Comparison of ENCODE assay signal across 8 cellular contexts in the genomic region with DNA sequence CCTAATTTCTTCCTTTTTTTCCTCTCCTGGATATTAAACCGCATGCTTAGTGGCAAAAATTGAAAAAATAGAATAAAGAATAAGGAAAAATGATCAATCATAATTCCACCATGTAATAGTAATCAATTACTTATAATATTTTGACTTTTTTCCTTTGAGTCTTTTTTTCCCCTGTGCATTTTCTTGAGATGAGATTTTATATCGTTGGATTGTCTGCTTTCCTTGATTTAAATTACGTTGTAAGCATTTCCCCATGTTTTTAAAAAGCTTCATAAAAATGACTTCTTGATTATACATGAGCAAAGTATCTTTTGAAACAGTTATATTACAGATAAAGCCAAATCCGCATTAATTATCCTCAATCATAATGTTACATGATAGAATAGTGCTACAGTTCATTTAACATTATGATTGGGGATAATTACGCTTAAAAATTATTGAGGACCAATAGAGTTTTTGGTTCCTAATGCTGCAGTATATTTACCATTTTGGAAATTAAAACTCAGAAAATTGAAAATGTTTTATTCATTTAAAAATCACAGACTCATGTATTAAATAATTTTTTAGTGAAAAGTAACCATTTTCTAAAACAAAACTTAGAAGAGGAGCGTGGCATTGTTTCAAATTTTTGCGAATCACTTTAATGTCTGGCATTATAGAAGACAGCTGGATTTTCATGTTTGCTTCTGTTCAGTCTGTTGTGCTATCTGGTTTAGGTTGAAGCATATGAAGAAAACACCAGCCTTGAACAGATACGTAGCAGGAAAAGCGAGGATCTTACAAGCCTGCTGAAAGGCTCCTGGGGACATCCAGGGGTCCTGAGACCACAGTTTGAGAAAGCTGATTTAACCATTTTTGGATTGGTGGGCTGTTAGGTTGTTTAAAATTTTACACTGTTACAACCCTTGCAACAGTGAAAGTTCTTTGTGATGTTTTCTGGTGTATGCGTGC. TPM values are rescaled to one million over a fixed set of nuclear protein-coding genes. Genes with fewer than 3 reads are reported as not detected.
DNase-seq lines count a peak whose midpoint lies in the region; ATAC-seq and TF ChIP-seq lines count a peak whose summit lies in the region.

No MANE protein-coding gene starts in this region.

- no peak for DNase-seq in left ventricle myocardium inferior
- no peak for DNase-seq in left ventricle myocardium superior
- DNase-seq in astrocyte of the hippocampus (ENCODE audit: low read depth, low spot score), result peak; percentile 23
- no peak for DNase-seq in memory B cell (ENCODE audit: low spot score in 2 of 2)
- DNase-seq in vagina (ENCODE audit: extremely low spot score in 2 of 2), result no peak
- DNase-seq in NCI-H345 treated with DMSO at 0.1 percent for 48 hours (lab: John Stamatoyannopoulos, UW; ENCODE audit: unreplicated experiment), result no peak
- DNase-seq in stimulated activated CD8-positive, alpha-beta memory T cell treated with anti-CD3 and anti-CD28 coated beads, Interleukin-4, amount 100 ng/mL, for 48 hours, result no peak
- DNase-seq in SHP77 (lab: John Stamatoyannopoulos, UW), result no peak

- H3K27ac Mint-ChIP-seq in memory B cell, result peak overlapping the region; percentile 97

- no peak for ATAC-seq in left ventricle myocardium superior
- ATAC-seq in memory B cell (ENCODE audit: low read depth), result no peak

- peaks cover 4% of the 10 kb centered on the region for H3K36me3 Mint-ChIP-seq in memory B cell

- TF ChIP-seq CTCF in left ventricle myocardium inferior (IDR thresholded peaks at IDR 0.05; ENCODE audit: borderline replicate concordance) (no peak), vagina (IDR thresholded peaks at IDR 0.05) (no peak)

- no peaks in the 10 kb centered on the region for H3K27me3 ChIP-seq in left ventricle myocardium inferior (ENCODE audit: low read depth)
- no peaks in the 10 kb centered on the region for H3K27me3 ChIP-seq in vagina

- H3K9me3 ChIP-seq in left ventricle myocardium inferior (replicated peaks), result no peaks in the 10 kb centered on the region
- no peaks in the 10 kb centered on the region for H3K9me3 ChIP-seq in vagina

- H3K4me3 Mint-ChIP-seq in memory B cell, result peak overlapping the region; percentile 96

- intact Hi-C loops in left ventricle myocardium inferior (cut with micrococcal nuclease), result no loop called here
- intact Hi-C loops in left ventricle myocardium superior (cut with micrococcal nuclease), result no loop called here
- intact Hi-C loops in vagina (cut with DNase I), result loop anchor here (5.0 kb wide), 1 partner anchor 152 kb away; the partner anchor contains the start of gene SERINC5

- H3K27ac ChIP-seq in left ventricle myocardium inferior (replicated peaks), result peak overlapping the region; percentile 96
- peak overlapping the region; percentile 97 for H3K27ac ChIP-seq in vagina

- no peaks in the 10 kb centered on the region for H3K36me3 ChIP-seq in left ventricle myocardium inferior
- H3K36me3 ChIP-seq in vagina, result no peaks in the 10 kb centered on the region

- no peak for TF ChIP-seq POLR2A in vagina (IDR thresholded peaks at IDR 0.05)

- no peaks in the 10 kb centered on the region for H3K9me3 Mint-ChIP-seq in memory B cell

- H3K4me1 Mint-ChIP-seq in memory B cell, result peaks cover 16% of the 10 kb centered on the region

- H3K4me3 ChIP-seq in left ventricle myocardium inferior (peak overlapping the region; percentile 84), vagina (peak overlapping the region; percentile 72 to 86)

- H3K27me3 Mint-ChIP-seq in memory B cell, result no peaks in the 10 kb centered on the region

- H3K4me1 ChIP-seq in left ventricle myocardium inferior, result peaks cover 52% of the 10 kb centered on the region
- H3K4me1 ChIP-seq in vagina, result peaks cover 37% of the 10 kb centered on the region

RNA-seq across cellular contexts. Expression of gene ZFYVE16, which starts 1.4 kb away (rescaled TPM):
- total RNA-seq in left ventricle myocardium inferior (36.9 TPM), left ventricle myocardium superior (30.5 TPM), vagina (28.2 TPM)
